In genomic region chr3:79670178-79670577, GRCh38 we compare ENCODE assay signal across 22 cellular contexts.
DNase-seq lines count a peak whose midpoint lies in the region; ATAC-seq, FAIRE-seq and TF ChIP-seq lines count a peak whose summit lies in the region.
"Had no signal": no experiment of that assay in that cellular context is flagged by ENCODE, and none has a peak within 500 bp of the region (broad histone marks: within the 10 kb centered on the region; RNA-seq: fewer than 3 reads in every experiment).

No MANE protein-coding gene starts in this region.

- TF ChIP-seq RAD21 in A549 (conservative IDR thresholded peaks at IDR 0.05 in 1 of 2, IDR thresholded peaks at IDR 0.05 in 1 of 2), result no peak
- TF ChIP-seq RAD21 in IMR-90 (IDR thresholded peaks at IDR 0.05; ENCODE audit: low read length), result no peak
- no peak for TF ChIP-seq RAD21 in K562 (CRISPR knock-in tag; conservative IDR thresholded peaks at IDR 0.05 in 1 of 2, IDR thresholded peaks at IDR 0.05 in 1 of 2)

- no peak overlapping the region for H2BK15ac ChIP-seq in IMR-90 (ENCODE audit: low read depth, low read length)

- H3K9ac ChIP-seq in IMR-90 (ENCODE audit: low read depth, low read length), result no peak overlapping the region
- no peak overlapping the region for H3K9ac ChIP-seq in K562 (ENCODE audit: insufficient read depth in 1 of 2, low read depth in 2 of 2, low read length in 2 of 2)
- H3K9ac ChIP-seq: BLaER1 treated with 17β-estradiol and CSF1 and Interleukin-3, amounts not matched to agents 10 nM and 100 nM had no signal

- no peaks in the 10 kb centered on the region for H3K79me1 ChIP-seq in IMR-90 (ENCODE audit: low read depth in 1 of 2, low read length in 2 of 2)

- no peak overlapping the region for H2AFZ ChIP-seq in IMR-90 (replicated peaks; ENCODE audit: low read length, poor library complexity)
- H2AFZ ChIP-seq in K562 (ENCODE audit: low read depth, low read length), result no peak overlapping the region

- no peak overlapping the region for H4K91ac ChIP-seq in IMR-90 (ENCODE audit: insufficient read depth, low read depth, low read length)

- TF ChIP-seq EP300 in A549 (IDR thresholded peaks at IDR 0.05), result no peak
- no peak for TF ChIP-seq EP300 in K562 (IDR thresholded peaks at IDR 0.05; ENCODE audit: low read length)

- WGBS in A549 (ENCODE audit: missing lambda C conversion rate), result 33% methylated on average over 3 of the region's 3 CpGs
- no CpG with 5 or more reads among the region's 3 CpGs for WGBS in IMR-90 (ENCODE audit: extremely low coverage in 2 of 2, insufficient read length in 1 of 2), 2 experiments
- 0% methylated on average over 3 of the region's 3 CpGs for WGBS in K562 (ENCODE audit: insufficient coverage, low coverage, missing lambda C conversion rate)

- no peak overlapping the region for H4K5ac ChIP-seq in IMR-90 (ENCODE audit: low read depth, low read length)

- no peak for TF ChIP-seq POLR2A in A549 (IDR thresholded peaks at IDR 0.05; ENCODE audit: low read length)
- no peak for TF ChIP-seq POLR2A in IMR-90 (IDR thresholded peaks at IDR 0.05; ENCODE audit: low read depth, low read length)
- TF ChIP-seq POLR2A in K562 (conservative IDR thresholded peaks at IDR 0.05), result no peak

- H3K4me2 ChIP-seq in A549 (no peak overlapping the region), IMR-90 (ENCODE audit: low read depth, low read length) (no peak overlapping the region), K562 (ENCODE audit: insufficient read depth, low read length) (no peak overlapping the region)
- H3K4me2 ChIP-seq: BLaER1 treated with 17β-estradiol and CSF1 and Interleukin-3, amounts not matched to agents 10 nM and 100 nM had no signal

- no peak overlapping the region for H3K27ac ChIP-seq in A549
- no peak overlapping the region for H3K27ac ChIP-seq in IMR-90 (ENCODE audit: insufficient read depth, low read length)
- no peak overlapping the region for H3K27ac ChIP-seq in K562 (ENCODE audit: extremely low read depth, low read depth, low read length)
- H3K27ac ChIP-seq: BLaER1 treated with 17β-estradiol and CSF1 and Interleukin-3, amounts not matched to agents 10 nM and 100 nM; C4-2B had no signal

- no peaks in the 10 kb centered on the region for H3K4me1 ChIP-seq in A549
- no peaks in the 10 kb centered on the region for H3K4me1 ChIP-seq in IMR-90 (ENCODE audit: control insufficient read depth, insufficient read depth, low read length)
- no peaks in the 10 kb centered on the region for H3K4me1 ChIP-seq in K562 (replicated peaks in 1 of 2; ENCODE audit: control insufficient read depth in 2 of 2, insufficient read depth in 2 of 2, low read length in 2 of 2)
- H3K4me1 ChIP-seq: BLaER1 treated with 17β-estradiol and CSF1 and Interleukin-3, amounts not matched to agents 10 nM and 100 nM; Caco-2 had no signal

- no peak overlapping the region for H3K14ac ChIP-seq in IMR-90 (replicated peaks; ENCODE audit: low read depth, low read length)

- intact Hi-C loops in IMR-90 (cut with micrococcal nuclease) (no loop called here), K562 (cut with micrococcal nuclease) (no loop called here)

- BruUV-seq in IMR-90 (replicated peaks; lab: Mats Ljungman, UMichigan) (no TSS peak), K562 (replicated peaks; lab: Mats Ljungman, UMichigan) (no TSS peak)

- DNase-seq in A549 (ENCODE audit: low read depth in 1 of 2, low spot score in 1 of 2) (no peak), IMR-90 (no peak), K562 (ENCODE audit: extremely low read depth in 1 of 4, low spot score in 3 of 4) (no peak), GM10266 (ENCODE audit: extremely low spot score) (no peak), HK-2 (ENCODE audit: unreplicated experiment) (no peak)
- DNase-seq: 8988T; AML-193; Caco-2; Calu3; CD4-positive, alpha-beta T cell; CD8-positive, alpha-beta T cell; DMS79 treated with DMSO at 0.1 percent for 48 hours; GF-D8 had no signal

- H3K4me3 ChIP-seq in A549, result no peak overlapping the region
- no peak overlapping the region for H3K4me3 ChIP-seq in IMR-90 (ENCODE audit: insufficient read depth, low read depth, low read length)
- no peak overlapping the region for H3K4me3 ChIP-seq in K562
- H3K4me3 ChIP-seq: BLaER1 treated with 17β-estradiol and CSF1 and Interleukin-3, amounts not matched to agents 10 nM and 100 nM; GM12878 had no signal

- H2AK5ac ChIP-seq in IMR-90 (ENCODE audit: low read depth, low read length), result no peak overlapping the region

- no peak overlapping the region for H3K23ac ChIP-seq in IMR-90 (ENCODE audit: low read depth, low read length)

- no peak overlapping the region for H2BK20ac ChIP-seq in IMR-90 (ENCODE audit: low read depth, low read length)

- H3K27me3 ChIP-seq in IMR-90 (ENCODE audit: control insufficient read depth, insufficient read depth, low read length) (no peaks in the 10 kb centered on the region), K562 (ENCODE audit: control insufficient read depth in 2 of 2, insufficient read depth in 2 of 2, low read length in 2 of 2) (no peaks in the 10 kb centered on the region)
- H3K27me3 ChIP-seq: BLaER1 treated with 17β-estradiol and CSF1 and Interleukin-3, amounts not matched to agents 10 nM and 100 nM had no signal

- FAIRE-seq in A549 (lab: Jason Lieb, UNC), result no peak
- no peak for FAIRE-seq in K562 (lab: Jason Lieb, UNC)
- FAIRE-seq: A204.1, D721Med, G401.6, GM12878, GM12892, GM19239 had no signal

- no peak overlapping the region for H2BK5ac ChIP-seq in IMR-90 (ENCODE audit: low read depth, low read length, poor library complexity, severe bottlenecking)

- H2BK120ac ChIP-seq in IMR-90 (ENCODE audit: low read depth, low read length), result no peak overlapping the region

- H3K56ac ChIP-seq in IMR-90 (ENCODE audit: extremely low read depth, insufficient read depth, low read length), result no peak overlapping the region

- CTCF ChIA-PET in A549 (lab: Yijun Ruan, JAX) (no interaction called here), IMR-90 (lab: Yijun Ruan, JAX) (no interaction called here), K562 (lab: Yijun Ruan, JAX; ENCODE audit: low intra/inter-chr PET ratio) (no interaction called here)

- POLR2A ChIA-PET in A549 (lab: Yijun Ruan, JAX) (no interaction called here), IMR-90 (lab: Charles Lee; ENCODE audit: unreplicated experiment) (no interaction called here), K562 (lab: Yijun Ruan, JAX) (no interaction called here)

- ATAC-seq in A549 (no peak), IMR-90 (ENCODE audit: low read depth) (no peak), K562 (no peak), GM18498 (IDR thresholded peaks at IDR 0.05; ENCODE audit: unreplicated experiment) (no peak)
- ATAC-seq: CD8-positive, alpha-beta T cell; GM12878 had no signal

- dilution Hi-C loops in IMR-90 (cut with HindIII; ENCODE audit: low sequenced_read_pairs, unreplicated experiment), result no loop called here

- H4K8ac ChIP-seq in IMR-90 (ENCODE audit: low read depth in 2 of 2, low read length in 2 of 2), result no peak overlapping the region

- no peaks in the 10 kb centered on the region for H3K79me2 ChIP-seq in K562 (ENCODE audit: control insufficient read depth, insufficient read depth, low read length)

- H3K9me1 ChIP-seq in IMR-90 (ENCODE audit: insufficient read depth, low read length) (no peaks in the 10 kb centered on the region), K562 (ENCODE audit: control insufficient read depth, insufficient read depth, low read length) (no peaks in the 10 kb centered on the region)

- H3K18ac ChIP-seq in IMR-90 (ENCODE audit: low read depth, low read length), result no peak overlapping the region

- in situ Hi-C loops in IMR-90 (cut with MboI; ENCODE audit: low sequenced_read_pairs) (no loop called here), K562 (cut with MboI) (no loop called here)

- H3K36me3 ChIP-seq in IMR-90 (ENCODE audit: control insufficient read depth, insufficient read depth, low read length), result no peaks in the 10 kb centered on the region
- no peaks in the 10 kb centered on the region for H3K36me3 ChIP-seq in K562 (ENCODE audit: control insufficient read depth, insufficient read depth, low read length)
- H3K36me3 ChIP-seq: BLaER1 treated with 17β-estradiol and CSF1 and Interleukin-3, amounts not matched to agents 10 nM and 100 nM had no signal

- no peak overlapping the region for H3K4ac ChIP-seq in IMR-90 (ENCODE audit: low read depth, low read length)

- H3K9me3 ChIP-seq in A549 (no peaks in the 10 kb centered on the region), IMR-90 (ENCODE audit: control insufficient read depth, insufficient read depth, low read length) (no peaks in the 10 kb centered on the region), K562 (replicated peaks; ENCODE audit: control insufficient read depth, insufficient read depth, low read depth, low read length) (no peaks in the 10 kb centered on the region)
- H3K9me3 ChIP-seq: BLaER1 treated with 17β-estradiol and CSF1 and Interleukin-3, amounts not matched to agents 10 nM and 100 nM; Caco-2 had no signal

- H2AK9ac ChIP-seq in IMR-90 (replicated peaks; ENCODE audit: low read depth, low read length, poor library complexity), result no peak overlapping the region

- H4K20me1 ChIP-seq in IMR-90 (ENCODE audit: insufficient read depth, low read length), result no peaks in the 10 kb centered on the region
- H4K20me1 ChIP-seq in K562 (replicated peaks; ENCODE audit: control insufficient read depth, insufficient read depth, low read length), result no peaks in the 10 kb centered on the region
- H4K20me1 ChIP-seq: BLaER1 treated with 17β-estradiol and CSF1 and Interleukin-3, amounts not matched to agents 10 nM and 100 nM had no signal

- TF ChIP-seq CTCF in A549 (IDR thresholded peaks at IDR 0.05), result no peak
- no peak for TF ChIP-seq CTCF in IMR-90 (conservative IDR thresholded peaks at IDR 0.05; ENCODE audit: low read depth, low read length)
- TF ChIP-seq CTCF in K562 (IDR thresholded peaks at IDR 0.05 in 2 of 3, conservative IDR thresholded peaks at IDR 0.05 in 1 of 3; ENCODE audit: insufficient read depth in 2 of 3, low read depth in 1 of 3, low read length in 3 of 3), result no peak
- no peak for TF ChIP-seq CTCF in GM10266 (IDR thresholded peaks at IDR 0.05; ENCODE audit: control insufficient read depth, insufficient read depth, low read depth, missing control alignments)

TF ChIP-seq in A549, 52 proteins besides CTCF, POLR2A, EP300 and RAD21:
- TF ChIP-seq CEBPB (IDR thresholded peaks at IDR 0.05) (peak; percentile 77; a peak in 3 of 4 replicates), HOXA7 (CRISPR knock-in tag; IDR thresholded peaks at IDR 0.05) (no peak)

TF ChIP-seq in IMR-90, 13 proteins besides CTCF, POLR2A, EP300 and RAD21 (continues in another document):
- TF ChIP-seq CEBPB (IDR thresholded peaks at IDR 0.05; ENCODE audit: low read depth, low read length) (peak; percentile 89), NFE2L2 (IDR thresholded peaks at IDR 0.05; ENCODE audit: low read depth, low read length) (no peak), CHD1 (IDR thresholded peaks at IDR 0.05; ENCODE audit: low read depth, low read length) (no peak), RCOR1 (IDR thresholded peaks at IDR 0.05; ENCODE audit: insufficient replicate concordance, low read length) (no peak), MAFK (IDR thresholded peaks at IDR 0.05; ENCODE audit: low read depth, low read length) (no peak)

TF ChIP-seq in K562, 482 proteins besides CTCF, POLR2A, EP300 and RAD21:
- TF ChIP-seq CEBPB (tag; IDR thresholded peaks at IDR 0.05) (peak; percentile 46; the same call in 1 of the 2 replicates), CEBPG (CRISPR knock-in tag; IDR thresholded peaks at IDR 0.05) (no peak), CEBPG (tag; conservative IDR thresholded peaks at IDR 0.05 in 1 of 2, IDR thresholded peaks at IDR 0.05 in 1 of 2) (peak in 1 of 2 experiments; percentile 76; a peak in 2 of 4 replicates), PURB (CRISPR knock-in tag; IDR thresholded peaks at IDR 0.05; ENCODE audit: low read depth) (no peak)
TF ChIP-seq in K562: peak in this region for 2.

Comparison
In these comparisons a context has a peak if more than half of its experiments do, and no peak if none do; other contexts are left out.
1. Of the 35 proteins assayed by ChIP-seq in both K562 and A549: peak only in K562: none; only in A549: none; in both: CEBPB; in neither: 34.